In genomic region chr4:170853422-170854021, GRCh38 we compare ENCODE assay signal across 8 cellular contexts.
DNase-seq lines count a peak whose midpoint lies in the region; ATAC-seq and TF ChIP-seq lines count a peak whose summit lies in the region.

No MANE protein-coding gene starts in this region.

- peak; percentile 94 for TF ChIP-seq CTCF in SK-N-SH (IDR thresholded peaks at IDR 0.05)
- peak; percentile 40 for TF ChIP-seq CTCF in fibroblast of villous mesenchyme (IDR thresholded peaks at IDR 0.05; ENCODE audit: insufficient read depth, low read depth, low read length)

- no peak overlapping the region for H3K27ac ChIP-seq in SK-N-SH (ENCODE audit: low read depth in 2 of 2, low read length in 1 of 2)

- ATAC-seq in GM21367 (IDR thresholded peaks at IDR 0.05; ENCODE audit: unreplicated experiment) = peak; percentile 85
- ATAC-seq in HG03521 (IDR thresholded peaks at IDR 0.05; ENCODE audit: unreplicated experiment) = peak; percentile 58

- no peak overlapping the region for H3K9ac ChIP-seq in SK-N-SH

- peak; percentile 85 for TF ChIP-seq RAD21 in SK-N-SH (IDR thresholded peaks at IDR 0.05; ENCODE audit: low read length)

- no peak for TF ChIP-seq EP300 in SK-N-SH (IDR thresholded peaks at IDR 0.05; ENCODE audit: borderline replicate concordance in 1 of 2, low read depth in 1 of 2, low read length in 1 of 2)

- H3K27me3 ChIP-seq in SK-N-SH (ENCODE audit: insufficient read depth) = no peaks in the 10 kb centered on the region

- H3F3A ChIP-seq in SK-N-SH (replicated peaks; ENCODE audit: insufficient read depth) = no peaks in the 10 kb centered on the region

- DNase-seq in activated CD4-positive, alpha-beta T cell treated with anti-CD3 and anti-CD28 coated beads for 48 hours = peak; percentile 35
- DNase-seq in activated CD4-positive, alpha-beta T cell treated with anti-CD3 and anti-CD28 coated beads for 4 hours = no peak
- peak; percentile 33 for DNase-seq in SK-N-SH
- DNase-seq in fibroblast of villous mesenchyme (ENCODE audit: low read depth) = peak; percentile 0
- DNase-seq in renal cortical epithelial cell (ENCODE audit: low read depth) = peak; percentile 39
- no peak for DNase-seq in OCI-M2 (lab: John Stamatoyannopoulos, UW; ENCODE audit: unreplicated experiment)

- no peaks in the 10 kb centered on the region for H4K20me1 ChIP-seq in SK-N-SH (ENCODE audit: insufficient read depth)

- H3K4me3 ChIP-seq in SK-N-SH (ENCODE audit: low read depth in 2 of 2, low read length in 1 of 2) (peak overlapping the region in 1 of 2 experiments; percentile 14; a peak in 1 of 4 replicates), fibroblast of villous mesenchyme (ENCODE audit: low read depth, low read length) (no peak overlapping the region)

- POLR2A ChIA-PET in SK-N-SH (lab: Yijun Ruan, JAX) = no interaction called here

- no peak overlapping the region for H2AFZ ChIP-seq in SK-N-SH (ENCODE audit: low read depth)

- H3K36me3 ChIP-seq in SK-N-SH (replicated peaks in 1 of 2; ENCODE audit: control insufficient read depth in 1 of 2, insufficient read depth in 2 of 2, low read length in 1 of 2) = no peaks in the 10 kb centered on the region

- WGBS in SK-N-SH (ENCODE audit: low lambda C conversion rate) = 7% methylated on average over 8 of the region's 8 CpGs

- no peaks in the 10 kb centered on the region for H3K9me2 ChIP-seq in SK-N-SH

- H3K4me2 ChIP-seq in SK-N-SH = no peak overlapping the region

- no peaks in the 10 kb centered on the region for H3K9me3 ChIP-seq in SK-N-SH

- H3K79me2 ChIP-seq in SK-N-SH (ENCODE audit: insufficient read depth) = no peaks in the 10 kb centered on the region; the same call in 1 of the 2 replicates

- CTCF ChIA-PET in SK-N-SH (lab: Yijun Ruan, JAX) = interaction anchor here (0.5 to 5.6 kb wide), 29 partner anchors 8 to 1352 kb away, joined by 3 to 33 read pairs (median 4); no protein-coding TSS in a partner anchor

- no peaks in the 10 kb centered on the region for H3K4me1 ChIP-seq in SK-N-SH (ENCODE audit: control insufficient read depth in 1 of 2, insufficient read depth in 2 of 2, low read depth in 1 of 2, low read length in 1 of 2)

TF ChIP-seq in SK-N-SH, 30 proteins besides CTCF, POLR2A, EP300 and RAD21:
- TF ChIP-seq NRF1 (IDR thresholded peaks at IDR 0.05; ENCODE audit: low read depth, low read length) (no peak), SMC3 (IDR thresholded peaks at IDR 0.05; ENCODE audit: low read depth, low read length) (peak; percentile 96)

Comparison
In these comparisons a context has a peak if more than half of its experiments do, and no peak if none do; other contexts are left out.
1. DNase-seq: peak in activated CD4-positive, alpha-beta T cell treated with anti-CD3 and anti-CD28 coated beads for 48 hours (single experiment), SK-N-SH (single experiment), fibroblast of villous mesenchyme (single experiment) and renal cortical epithelial cell (single experiment); none in activated CD4-positive, alpha-beta T cell treated with anti-CD3 and anti-CD28 coated beads for 4 hours (0 of 2) and OCI-M2 (single experiment).